In the genomic region with DNA sequence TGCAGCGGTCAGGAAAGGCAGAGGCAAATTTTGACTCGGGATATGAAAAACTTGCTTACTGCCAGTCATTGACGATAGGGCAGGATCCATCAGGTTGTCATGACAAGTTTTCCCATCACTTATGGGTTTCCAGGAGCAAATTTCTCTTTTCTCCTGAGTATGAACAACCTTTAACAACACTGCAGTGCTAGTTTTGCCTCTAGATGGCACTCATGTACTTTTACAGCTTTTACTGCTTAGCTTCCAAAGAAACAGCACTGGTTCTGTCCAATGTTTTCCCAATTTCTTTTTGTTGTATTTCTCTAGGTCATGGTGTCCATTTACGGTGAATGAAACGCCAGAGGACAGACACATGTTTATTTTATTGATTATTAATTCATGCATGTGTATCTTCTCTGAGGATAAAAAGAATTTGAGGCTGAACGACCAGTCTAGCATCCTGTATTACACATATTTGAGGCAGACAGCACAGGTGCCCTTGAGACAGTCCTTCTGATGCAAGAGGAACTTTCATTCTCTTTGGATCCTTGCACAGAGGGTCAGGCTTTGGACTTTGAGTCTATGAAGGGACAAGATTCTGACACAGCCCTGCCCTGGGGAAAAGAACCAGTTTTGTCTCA, we compare ENCODE assay signal across 8 cellular contexts.
A peak's percentile ranks its signal among the peaks of the same experiment; 100 is the strongest.
DNase-seq lines count a peak whose midpoint lies in the region; ATAC-seq, FAIRE-seq and TF ChIP-seq lines count a peak whose summit lies in the region.

No MANE protein-coding gene starts in this region.

- H3K27me3 Mint-ChIP-seq in activated B cell treated with CpG ODN at 0.5 μM for 24 hours = peaks cover 5% of the 10 kb centered on the region

- H3K27ac ChIP-seq in right cardiac atrium (ENCODE audit: low read length) (no peak overlapping the region), small intestine (ENCODE audit: low read depth in 1 of 2, low read length in 1 of 2) (no peak overlapping the region)

- H3K4me3 Mint-ChIP-seq in activated B cell treated with CpG ODN at 0.5 μM for 24 hours = no peak overlapping the region

- H3K27me3 ChIP-seq in right cardiac atrium (ENCODE audit: control insufficient read depth, insufficient read depth) (no peaks in the 10 kb centered on the region), small intestine (ENCODE audit: control insufficient read depth in 2 of 2, insufficient read depth in 2 of 2, low read length in 2 of 2) (no peaks in the 10 kb centered on the region)

- DNase-seq in AG20443 (ENCODE audit: low spot score) = peak; percentile 52
- peak; percentile 59 for DNase-seq in NCI-H1694 treated with DMSO at 0.1 percent for 48 hours (lab: John Stamatoyannopoulos, UW)
- no peak for DNase-seq in activated B cell treated with CpG ODN at 0.5 μM for 24 hours
- DNase-seq in right cardiac atrium = no peak
- peak; percentile 65 for DNase-seq in small intestine
- DNase-seq in activated CD8-positive, alpha-beta memory T cell treated with anti-CD3 and anti-CD28 coated beads for 24 hours = no peak

- intact Hi-C loops in activated B cell treated with CpG ODN at 0.5 μM for 24 hours (cut with micrococcal nuclease) = loop anchor here (5.0 kb wide), 1 partner anchor 588 kb away; no protein-coding TSS in a partner anchor
- intact Hi-C loops in right cardiac atrium (cut with DNase I) = loop anchor here (2.0 to 5.0 kb wide), 3 partner anchors 91 to 93 kb away; no protein-coding TSS in a partner anchor

- FAIRE-seq in small intestine (lab: Jason Lieb, UNC) = no peak

- H3K4me1 ChIP-seq in right cardiac atrium (ENCODE audit: control insufficient read depth, insufficient read depth, low read length) (no peaks in the 10 kb centered on the region), small intestine (ENCODE audit: control insufficient read depth in 2 of 2, insufficient read depth in 1 of 2, low read depth in 1 of 2, low read length in 1 of 2) (no peaks in the 10 kb centered on the region)

- no peaks in the 10 kb centered on the region for H3K4me1 Mint-ChIP-seq in activated B cell treated with CpG ODN at 0.5 μM for 24 hours

- H3K27ac Mint-ChIP-seq in activated B cell treated with CpG ODN at 0.5 μM for 24 hours = no peak overlapping the region

- peak; percentile 25 for TF ChIP-seq CTCF in activated B cell treated with CpG ODN at 0.5 μM for 24 hours (IDR thresholded peaks at IDR 0.05)

- no peaks in the 10 kb centered on the region for H3K9me3 Mint-ChIP-seq in activated B cell treated with CpG ODN at 0.5 μM for 24 hours

- H3K4me3 ChIP-seq in right cardiac atrium (ENCODE audit: low read length) (no peak overlapping the region), small intestine (ENCODE audit: low read depth in 1 of 2, low read length in 2 of 2) (no peak overlapping the region)

- peak; percentile 55 for ATAC-seq in GM18502 (IDR thresholded peaks at IDR 0.05; ENCODE audit: poor library complexity, unreplicated experiment)
- no peak for ATAC-seq in activated B cell treated with CpG ODN at 0.5 μM for 24 hours (ENCODE audit: low read depth)
- peak; percentile 54 to 59 for ATAC-seq in right cardiac atrium
- no peak for ATAC-seq in HG02678 (IDR thresholded peaks at IDR 0.05; ENCODE audit: unreplicated experiment)

- no peaks in the 10 kb centered on the region for H3K36me3 Mint-ChIP-seq in activated B cell treated with CpG ODN at 0.5 μM for 24 hours (ENCODE audit: low read depth)

- POLR2A ChIA-PET in activated B cell treated with CpG ODN at 0.5 μM for 24 hours (lab: Charles Lee) = no interaction called here

- WGBS in right cardiac atrium = 16% methylated on average over 6 of the region's 6 CpGs
- 18 to 23% (median 20%) methylated on average over 6 of the region's 6 CpGs for WGBS in small intestine, 3 donors

- H3K36me3 ChIP-seq in small intestine (ENCODE audit: control insufficient read depth in 2 of 2, insufficient read depth in 2 of 2, low read length in 2 of 2) = no peaks in the 10 kb centered on the region

- H3K9me3 ChIP-seq in right cardiac atrium (ENCODE audit: control insufficient read depth, low read length) (no peaks in the 10 kb centered on the region), small intestine (ENCODE audit: control insufficient read depth, low read depth) (no peaks in the 10 kb centered on the region)

- CTCF ChIA-PET in activated B cell treated with CpG ODN at 0.5 μM for 24 hours (lab: Charles Lee) = interaction anchor here (0.9 to 2.4 kb wide), 5 partner anchors 16 to 390 kb away, joined by 3 to 28 read pairs (median 4); no protein-coding TSS in a partner anchor

Comparison
In these comparisons a context has a peak if more than half of its experiments do, and no peak if none do; other contexts are left out.
1. DNase-seq: peak in AG20443 (single experiment), NCI-H1694 treated with DMSO at 0.1 percent for 48 hours (single experiment) and small intestine (single experiment); none in activated B cell treated with CpG ODN at 0.5 μM for 24 hours (single experiment), right cardiac atrium (0 of 3) and activated CD8-positive, alpha-beta memory T cell treated with anti-CD3 and anti-CD28 coated beads for 24 hours (single experiment).
2. ATAC-seq: peak in GM18502 (single experiment) and right cardiac atrium (2 of 2); none in activated B cell treated with CpG ODN at 0.5 μM for 24 hours (single experiment) and HG02678 (single experiment).